ENCODE assay signal across 9 cellular contexts in genomic region chr3:141237701-141238521, GRCh38. TPM values are rescaled to one million over a fixed set of nuclear protein-coding genes. Genes with fewer than 3 reads are reported as not detected.
DNase-seq lines count a peak whose midpoint lies in the region; ATAC-seq and TF ChIP-seq lines count a peak whose summit lies in the region.
"Had no signal": no experiment of that assay in that cellular context is flagged by ENCODE, and none has a peak within 500 bp of the region (broad histone marks: within the 10 kb centered on the region; RNA-seq: fewer than 3 reads in every experiment).

No MANE protein-coding gene starts in this region.

- H3K27ac ChIP-seq in stomach (peak overlapping the region in 3 of 5 donors; percentile 2 to 65 (median 57)), hepatocyte (no peak overlapping the region)

- H3K36me3 ChIP-seq in stomach (peaks cover 0 to 12% (median 3%) of the 10 kb centered on the region in 4 donors), hepatocyte (replicated peaks; ENCODE audit: insufficient read depth, low read depth) (no peaks in the 10 kb centered on the region)

- H4K20me1 ChIP-seq in hepatocyte (ENCODE audit: insufficient read depth, poor library complexity, severe bottlenecking) = no peaks in the 10 kb centered on the region

- H3K4me3 ChIP-seq in stomach (no peak overlapping the region), hepatocyte (no peak overlapping the region)

- no peak for TF ChIP-seq POLR2A in stomach (IDR thresholded peaks at IDR 0.05)

- intact Hi-C loops in stomach (cut with DNase I; ENCODE audit: low total_unique reads) = loop anchor here (10.0 kb wide), 1 partner anchor 47 kb away; no protein-coding TSS in a partner anchor

- peak; percentile 56 for DNase-seq in activated CD4-positive, alpha-beta T cell treated with anti-CD3 and anti-CD28 coated beads for 48 hours
- DNase-seq in activated CD4-positive, alpha-beta T cell treated with anti-CD3 and anti-CD28 coated beads for 1 hour = no peak
- DNase-seq in RPMI7951 (ENCODE audit: low read depth) = peak; percentile 40
- peak; percentile 15 for DNase-seq in glomerular visceral epithelial cell (ENCODE audit: extremely low spot score)
- peak; percentile 87 for DNase-seq in stomach
- no peak for DNase-seq in hepatocyte (ENCODE audit: low spot score)
- no peak for DNase-seq in central memory CD4-positive, alpha-beta T cell
- DNase-seq: OCI-M1 had no signal

- ATAC-seq in HG02870 (IDR thresholded peaks at IDR 0.05; ENCODE audit: unreplicated experiment) = no peak

- 54 to 65% (median 60%) methylated on average over 12 to 14 of the region's 14 CpGs for WGBS in stomach, 5 donors
- WGBS in hepatocyte (ENCODE audit: low lambda C conversion rate, missing lambda C conversion rate) = 79% methylated on average over 14 of the region's 14 CpGs

- TF ChIP-seq CTCF in stomach (IDR thresholded peaks at IDR 0.05) (no peak), hepatocyte (IDR thresholded peaks at IDR 0.05; ENCODE audit: poor library complexity) (no peak)

- H3K4me2 ChIP-seq in hepatocyte = no peak overlapping the region

- no peaks in the 10 kb centered on the region for H3K27me3 ChIP-seq in stomach
- no peaks in the 10 kb centered on the region for H3K27me3 ChIP-seq in hepatocyte

- no peaks in the 10 kb centered on the region for H3K9me3 ChIP-seq in stomach
- H3K9me3 ChIP-seq in hepatocyte (ENCODE audit: low read depth) = no peaks in the 10 kb centered on the region

- TF ChIP-seq EP300 in stomach (IDR thresholded peaks at IDR 0.05) = no peak

- no peaks in the 10 kb centered on the region for H3K9me2 ChIP-seq in hepatocyte (replicated peaks; ENCODE audit: insufficient read depth)

- peaks cover 10 to 55% (median 34%) of the 10 kb centered on the region in 4 donors for H3K4me1 ChIP-seq in stomach
- H3K4me1 ChIP-seq in hepatocyte (ENCODE audit: insufficient read depth) = peaks cover 7% of the 10 kb centered on the region

- peaks cover 9% of the 10 kb centered on the region for H3K79me2 ChIP-seq in hepatocyte

- no peak overlapping the region for H2AFZ ChIP-seq in hepatocyte

RNA-seq across cellular contexts. Expression of gene PXYLP1, which starts 6.3 kb away (rescaled TPM):
- total RNA-seq in RPMI7951 (2014; rRNA removed; shearing (Covaris generic)) = 13.8 and 18.7 TPM in 2 replicates
- total RNA-seq in stomach = 10 to 100 TPM in 2 of 5 donors, 1 to 10 TPM in 2, under 1 TPM in 1; 0.58 to 24.8 (median 5.3) TPM
- 1 to 10 TPM; 1.7 to 3.1 (median 2.6) TPM for polyA plus RNA-seq in stomach
- total RNA-seq in hepatocyte = 25.8 and 29.2 TPM in 2 replicates
- 14.5 and 21.3 TPM in 2 replicates for polyA plus RNA-seq in hepatocyte

Comparison
In these comparisons a context has a peak if more than half of its experiments do, and no peak if none do; other contexts are left out.
1. DNase-seq: peak in activated CD4-positive, alpha-beta T cell treated with anti-CD3 and anti-CD28 coated beads for 48 hours (single experiment), RPMI7951 (single experiment), glomerular visceral epithelial cell (single experiment) and stomach (single experiment); none in activated CD4-positive, alpha-beta T cell treated with anti-CD3 and anti-CD28 coated beads for 1 hour (single experiment), hepatocyte (single experiment) and central memory CD4-positive, alpha-beta T cell (single experiment).